In the genomic region with DNA sequence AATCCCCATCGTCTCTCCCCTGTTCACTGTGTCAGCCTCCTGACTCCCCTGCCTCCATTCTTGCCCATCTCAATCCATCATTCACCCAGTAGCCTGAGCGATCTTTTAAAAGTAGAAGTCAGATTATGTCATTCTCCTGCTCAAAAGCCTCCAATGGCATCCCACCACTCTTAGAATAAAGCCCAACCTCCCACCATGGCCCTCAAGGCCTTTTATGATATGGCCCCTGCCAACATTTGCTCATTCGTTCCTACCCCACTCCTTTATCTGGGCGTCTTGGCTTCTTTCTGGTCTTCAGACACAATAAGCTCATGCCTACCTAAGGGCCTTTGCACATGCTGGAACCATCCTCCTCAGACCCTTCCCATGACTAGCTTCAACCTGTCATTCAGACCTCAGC, we compare ENCODE assay signal across 39 cellular contexts. TPM values are rescaled to one million over a fixed set of nuclear protein-coding genes. Genes with fewer than 3 reads are reported as not detected.
"Had no signal": no experiment of that assay in that cellular context is flagged by ENCODE, and none has a peak within 500 bp of the region (broad histone marks: within the 10 kb centered on the region; RNA-seq: fewer than 3 reads in every experiment).

No MANE protein-coding gene starts in this region.

- H3K27me3 Mint-ChIP-seq: activated naive CD8-positive, alpha-beta T cell; activated naive CD8-positive, alpha-beta T cell treated with anti-CD3 and anti-CD28 coated beads for 36 hours; activated T-cell treated with anti-CD3 and anti-CD28 coated beads, Interleukin-2, amount 50 U/mL, for 24 hours had no signal

- H3K4me1 ChIP-seq: adrenal gland, ascending aorta, breast epithelium had no signal

- H3K27me3 ChIP-seq: adrenal gland, ascending aorta, body of pancreas, breast epithelium had no signal

- H3K36me3 ChIP-seq: adrenal gland, ascending aorta, brain microvascular endothelial cell, breast epithelium, cardiac muscle cell had no signal

- H3K4me1 Mint-ChIP-seq: activated naive CD4-positive, alpha-beta T cell treated with anti-CD3 and anti-CD28 coated beads, Interleukin-2, amount 10 ng/mL, durations not matched to agents 7 days and 5 days; activated naive CD8-positive, alpha-beta T cell treated with anti-CD3 and anti-CD28 coated beads, Interleukin-2, amount 10 ng/mL, durations not matched to agents 7 days and 5 days; activated naive CD8-positive, alpha-beta T cell treated with anti-CD3 and anti-CD28 coated beads, Interleukin-2, amount 50 U/mL, for 24 hours; activated T-helper 17 cell treated with anti-CD3 and anti-CD28 coated beads, Interleukin-2, amount 50 U/mL, for 72 hours had no signal

- ATAC-seq: activated naive CD4-positive, alpha-beta T cell treated with anti-CD3 and anti-CD28 coated beads, Interleukin-2, amount 50 U/mL, for 72 hours; activated naive CD8-positive, alpha-beta T cell treated with anti-CD3 and anti-CD28 coated beads, Interleukin-2, amount 50 U/mL, for 24 hours; activated T-cell treated with anti-CD3 and anti-CD28 coated beads, Interleukin-2, amount 50 U/mL, for 4 hours; activated T-cell treated with anti-CD3 and anti-CD28 coated beads, Interleukin-2, amount 50 U/mL, for 72 hours; activated T-helper 17 cell treated with anti-CD3 and anti-CD28 coated beads, Interleukin-2, amount 50 U/mL, for 72 hours; body of pancreas had no signal

- H3K36me3 Mint-ChIP-seq: activated naive CD4-positive, alpha-beta T cell treated with anti-CD3 and anti-CD28 coated beads, Interleukin-2, amount 10 ng/mL, durations not matched to agents 7 days and 5 days; activated naive CD4-positive, alpha-beta T cell treated with anti-CD3 and anti-CD28 coated beads, Interleukin-2, amount 50 U/mL, for 24 hours; activated naive CD4-positive, alpha-beta T cell treated with anti-CD3 and anti-CD28 coated beads, Interleukin-2, amount 50 U/mL, for 72 hours; activated naive CD8-positive, alpha-beta T cell; activated naive CD8-positive, alpha-beta T cell treated with anti-CD3 and anti-CD28 coated beads for 36 hours; activated naive CD8-positive, alpha-beta T cell treated with anti-CD3 and anti-CD28 coated beads, Interleukin-2, amount 10 ng/mL, durations not matched to agents 7 days and 5 days; brain had no signal

- H3K9me3 Mint-ChIP-seq: activated naive CD4-positive, alpha-beta T cell treated with anti-CD3 and anti-CD28 coated beads for 36 hours; activated naive CD4-positive, alpha-beta T cell treated with anti-CD3 and anti-CD28 coated beads, Interleukin-2, amount 10 ng/mL, durations not matched to agents 7 days and 5 days; activated naive CD4-positive, alpha-beta T cell treated with anti-CD3 and anti-CD28 coated beads, Interleukin-2, amount 50 U/mL, for 24 hours; activated naive CD4-positive, alpha-beta T cell treated with anti-CD3 and anti-CD28 coated beads, Interleukin-2, amount 50 U/mL, for 72 hours; activated naive CD8-positive, alpha-beta T cell treated with anti-CD3 and anti-CD28 coated beads for 36 hours; activated naive CD8-positive, alpha-beta T cell treated with anti-CD3 and anti-CD28 coated beads, Interleukin-2, amount 10 ng/mL, durations not matched to agents 7 days and 5 days; activated naive CD8-positive, alpha-beta T cell treated with anti-CD3 and anti-CD28 coated beads, Interleukin-2, amount 50 U/mL, for 24 hours; activated T-cell treated with anti-CD3 and anti-CD28 coated beads, Interleukin-2, amount 50 U/mL, for 24 hours; activated T-cell treated with anti-CD3 and anti-CD28 coated beads, Interleukin-2, amount 50 U/mL, for 4 hours; activated T-cell treated with anti-CD3 and anti-CD28 coated beads, Interleukin-2, amount 50 U/mL, for 72 hours; activated T-helper 1 cell treated with anti-CD3 and anti-CD28 coated beads, Interleukin-12 subunit alpha, Interleukin-12 subunit beta, Interleukin-2, Interleukin-4 antibody, amounts not matched to agents 30 ng/mL and 10 ng/mL and 1 ng/mL, durations not matched to agents 14 hours and 24 hours and 36 hours; activated T-helper 17 cell treated with anti-CD3 and anti-CD28 coated beads, Interleukin-2, amount 50 U/mL, for 72 hours; activated T-helper 2 cell treated with anti-CD3 and anti-CD28 coated beads, Interferon-gamma antibody, Interleukin-2, Interleukin-4, amounts not matched to agents 10 μg/mL and 5 μg/mL and 100 μg/mL, durations not matched to agents 14 hours and 24 hours and 36 hours; central memory CD8-positive, alpha-beta T cell had no signal

- H3K9me3 ChIP-seq: adrenal gland, ascending aorta, body of pancreas, breast epithelium had no signal

- H3K27ac ChIP-seq: adrenal gland, ascending aorta, body of pancreas, brain microvascular endothelial cell, breast epithelium, cardiac muscle cell had no signal

- DNase-seq: activated effector memory CD4-positive, alpha-beta T cell treated with anti-CD3 and anti-CD28 coated beads, Interleukin-2, amount 50 U/mL, for 16 hours; activated effector memory CD4-positive, alpha-beta T cell treated with Interleukin-2 at 50 U/mL for 16 hours; activated gamma-delta T cell; activated gamma-delta T cell treated with Interleukin-2 at 50 U/mL for 16 hours; activated naive CD4-positive, alpha-beta T cell; activated naive CD4-positive, alpha-beta T cell treated with anti-CD3 and anti-CD28 coated beads for 36 hours; activated naive CD4-positive, alpha-beta T cell treated with anti-CD3 and anti-CD28 coated beads, Interleukin-2, amount 10 ng/mL, durations not matched to agents 7 days and 5 days; activated naive CD4-positive, alpha-beta T cell treated with anti-CD3 and anti-CD28 coated beads, Interleukin-2, amount 50 U/mL, for 16 hours; activated naive CD4-positive, alpha-beta T cell treated with Interleukin-2 at 50 U/mL for 16 hours; activated naive CD8-positive, alpha-beta T cell treated with anti-CD3 and anti-CD28 coated beads for 36 hours; activated naive CD8-positive, alpha-beta T cell treated with anti-CD3 and anti-CD28 coated beads, Interleukin-2, amount 10 ng/mL, durations not matched to agents 7 days and 5 days; activated naive CD8-positive, alpha-beta T cell treated with anti-CD3 and anti-CD28 coated beads, Interleukin-2, amount 50 U/mL, for 24 hours; activated T-cell treated with anti-CD3 and anti-CD28 coated beads, Interleukin-2, amount 50 U/mL, for 1 hour; activated T-cell treated with anti-CD3 and anti-CD28 coated beads, Interleukin-2, amount 50 U/mL, for 24 hours; activated T-cell treated with anti-CD3 and anti-CD28 coated beads, Interleukin-2, amount 50 U/mL, for 4 hours; activated T-cell treated with anti-CD3 and anti-CD28 coated beads, Interleukin-2, amount 50 U/mL, for 48 hours; activated T-cell treated with anti-CD3 and anti-CD28 coated beads, Interleukin-2, amount 50 U/mL, for 72 hours; adrenal gland; amniotic stem cell; amygdala; anterior cingulate cortex; aorta; body of pancreas; brain microvascular endothelial cell; caudate nucleus; central memory CD4-positive, alpha-beta T cell; cerebellar nuclear complex had no signal

- H3K27ac Mint-ChIP-seq: activated naive CD4-positive, alpha-beta T cell treated with anti-CD3 and anti-CD28 coated beads for 36 hours; activated naive CD4-positive, alpha-beta T cell treated with anti-CD3 and anti-CD28 coated beads, Interleukin-2, amount 10 ng/mL, durations not matched to agents 7 days and 5 days; activated naive CD4-positive, alpha-beta T cell treated with anti-CD3 and anti-CD28 coated beads, Interleukin-2, amount 50 U/mL, for 24 hours; activated naive CD4-positive, alpha-beta T cell treated with anti-CD3 and anti-CD28 coated beads, Interleukin-2, amount 50 U/mL, for 72 hours; activated naive CD8-positive, alpha-beta T cell; activated naive CD8-positive, alpha-beta T cell treated with anti-CD3 and anti-CD28 coated beads for 36 hours; activated naive CD8-positive, alpha-beta T cell treated with anti-CD3 and anti-CD28 coated beads, Interleukin-2, amount 10 ng/mL, durations not matched to agents 7 days and 5 days; activated naive CD8-positive, alpha-beta T cell treated with anti-CD3 and anti-CD28 coated beads, Interleukin-2, amount 50 U/mL, for 24 hours; activated T-cell treated with anti-CD3 and anti-CD28 coated beads, Interleukin-2, amount 50 U/mL, for 24 hours; activated T-cell treated with anti-CD3 and anti-CD28 coated beads, Interleukin-2, amount 50 U/mL, for 72 hours; activated T-helper 1 cell treated with anti-CD3 and anti-CD28 coated beads, Interleukin-12 subunit alpha, Interleukin-12 subunit beta, Interleukin-2, Interleukin-4 antibody, amounts not matched to agents 30 ng/mL and 10 ng/mL and 1 ng/mL, durations not matched to agents 14 hours and 24 hours and 36 hours; activated T-helper 17 cell treated with anti-CD3 and anti-CD28 coated beads, Interleukin-2, amount 50 U/mL, for 72 hours; activated T-helper 2 cell treated with anti-CD3 and anti-CD28 coated beads, Interferon-gamma antibody, Interleukin-2, Interleukin-4, amounts not matched to agents 10 μg/mL and 5 μg/mL and 100 μg/mL, durations not matched to agents 14 hours and 24 hours and 36 hours had no signal

- H3K4me3 ChIP-seq: adrenal gland, ascending aorta, body of pancreas, breast epithelium, cardiac muscle cell had no signal

- H3K4me3 Mint-ChIP-seq: activated naive CD4-positive, alpha-beta T cell treated with anti-CD3 and anti-CD28 coated beads for 36 hours; activated naive CD4-positive, alpha-beta T cell treated with anti-CD3 and anti-CD28 coated beads, Interleukin-2, amount 10 ng/mL, durations not matched to agents 7 days and 5 days; activated naive CD4-positive, alpha-beta T cell treated with anti-CD3 and anti-CD28 coated beads, Interleukin-2, amount 50 U/mL, for 24 hours; activated naive CD8-positive, alpha-beta T cell; activated naive CD8-positive, alpha-beta T cell treated with anti-CD3 and anti-CD28 coated beads for 36 hours; activated naive CD8-positive, alpha-beta T cell treated with anti-CD3 and anti-CD28 coated beads, Interleukin-2, amount 10 ng/mL, durations not matched to agents 7 days and 5 days; activated naive CD8-positive, alpha-beta T cell treated with anti-CD3 and anti-CD28 coated beads, Interleukin-2, amount 50 U/mL, for 24 hours; activated T-cell treated with anti-CD3 and anti-CD28 coated beads, Interleukin-2, amount 50 U/mL, for 24 hours; activated T-cell treated with anti-CD3 and anti-CD28 coated beads, Interleukin-2, amount 50 U/mL, for 4 hours; activated T-cell treated with anti-CD3 and anti-CD28 coated beads, Interleukin-2, amount 50 U/mL, for 72 hours; activated T-helper 1 cell treated with anti-CD3 and anti-CD28 coated beads, Interleukin-12 subunit alpha, Interleukin-12 subunit beta, Interleukin-2, Interleukin-4 antibody, amounts not matched to agents 30 ng/mL and 10 ng/mL and 1 ng/mL, durations not matched to agents 14 hours and 24 hours and 36 hours; activated T-helper 17 cell treated with anti-CD3 and anti-CD28 coated beads, Interleukin-2, amount 50 U/mL, for 72 hours; brain; central memory CD8-positive, alpha-beta T cell had no signal

RNA-seq across cellular contexts. Expression of a gene that starts 35.5 kb away (rescaled TPM):
- total RNA-seq: activated naive CD4-positive, alpha-beta T cell treated with anti-CD3 and anti-CD28 coated beads, Interleukin-2, amount 50 U/mL, for 72 hours; activated naive CD8-positive, alpha-beta T cell treated with anti-CD3 and anti-CD28 coated beads for 36 hours; activated naive CD8-positive, alpha-beta T cell treated with anti-CD3 and anti-CD28 coated beads, Interleukin-2, amount 10 ng/mL, durations not matched to agents 7 days and 5 days; activated T-cell treated with anti-CD3 and anti-CD28 coated beads, Interleukin-2, amount 50 U/mL, for 72 hours; activated T-helper 17 cell treated with anti-CD3 and anti-CD28 coated beads, Interleukin-2, amount 50 U/mL, for 72 hours; activated T-helper 2 cell treated with anti-CD3 and anti-CD28 coated beads, Interferon-gamma antibody, Interleukin-2, Interleukin-4, amounts not matched to agents 10 μg/mL and 5 μg/mL and 100 μg/mL, durations not matched to agents 14 hours and 24 hours and 36 hours; bronchial epithelial cell had no signal
